In genomic region chr22:32204211-32204855, GRCh38 we compare ENCODE assay signal across 9 cellular contexts. TPM values are rescaled to one million over a fixed set of nuclear protein-coding genes. Genes with fewer than 3 reads are reported as not detected.
DNase-seq lines count a peak whose midpoint lies in the region; ATAC-seq and TF ChIP-seq lines count a peak whose summit lies in the region.
"Had no signal": no experiment of that assay in that cellular context is flagged by ENCODE, and none has a peak within 500 bp of the region (broad histone marks: within the 10 kb centered on the region; RNA-seq: fewer than 3 reads in every experiment).

No MANE protein-coding gene starts in this region.

- peak overlapping the region; percentile 88 for H3K27ac ChIP-seq in VCaP
- no peak overlapping the region for H3K27ac ChIP-seq in iPS-18a (ENCODE audit: low read length)

- H3K9me3 ChIP-seq in iPS-18a (ENCODE audit: control insufficient read depth, low read depth, low read length) = no peaks in the 10 kb centered on the region

- no peaks in the 10 kb centered on the region for H3K9me3 Mint-ChIP-seq in activated T-cell treated with anti-CD3 and anti-CD28 coated beads, Interleukin-2, amount 50 U/mL, for 4 hours
- no peaks in the 10 kb centered on the region for H3K9me3 Mint-ChIP-seq in stimulated activated memory B cell treated with anti-CD40 and anti-IgM and Interleukin-4, amounts not matched to agents 10 μg/mL and 1 μg/mL and 100 μg/mL, for 72 hours

- no peak for DNase-seq in activated T-cell treated with anti-CD3 and anti-CD28 coated beads, Interleukin-2, amount 50 U/mL, for 4 hours
- DNase-seq in activated T-cell treated with anti-CD3 and anti-CD28 coated beads, Interleukin-2, amount 50 U/mL, for 1 hour = no peak
- DNase-seq in NCI-H748 treated with DMSO at 0.1 percent for 48 hours (lab: John Stamatoyannopoulos, UW) = no peak
- DNase-seq: DMS79 had no signal

- peaks cover 9% of the 10 kb centered on the region for H3K4me1 ChIP-seq in iPS-18a (ENCODE audit: control insufficient read depth, low read depth, low read length)

- ATAC-seq in activated T-cell treated with anti-CD3 and anti-CD28 coated beads, Interleukin-2, amount 50 U/mL, for 4 hours = peak; percentile 23 to 26
- ATAC-seq in stimulated activated memory B cell treated with anti-CD40 and anti-IgM and Interleukin-4, amounts not matched to agents 10 μg/mL and 1 μg/mL and 100 μg/mL, for 72 hours = no peak
- ATAC-seq in HG03378 (IDR thresholded peaks at IDR 0.05; ENCODE audit: unreplicated experiment) (no peak), HG03460 (IDR thresholded peaks at IDR 0.05; ENCODE audit: unreplicated experiment) (no peak)

- peak; percentile 13; the same call in 1 of the 2 replicates for TF ChIP-seq CTCF in VCaP (conservative IDR thresholded peaks at IDR 0.05)

- peaks cover 53% of the 10 kb centered on the region for H3K27me3 ChIP-seq in iPS-18a (ENCODE audit: control insufficient read depth, insufficient read depth, low read length)

- H3K27ac Mint-ChIP-seq in stimulated activated memory B cell treated with anti-CD40 and anti-IgM and Interleukin-4, amounts not matched to agents 10 μg/mL and 1 μg/mL and 100 μg/mL, for 72 hours = no peak overlapping the region

- H3K4me3 Mint-ChIP-seq in activated T-cell treated with anti-CD3 and anti-CD28 coated beads, Interleukin-2, amount 50 U/mL, for 4 hours = peak overlapping the region; percentile 60
- peak overlapping the region; percentile 59 for H3K4me3 Mint-ChIP-seq in stimulated activated memory B cell treated with anti-CD40 and anti-IgM and Interleukin-4, amounts not matched to agents 10 μg/mL and 1 μg/mL and 100 μg/mL, for 72 hours

- H3K36me3 ChIP-seq in iPS-18a (ENCODE audit: control insufficient read depth, low read depth, low read length) = no peaks in the 10 kb centered on the region

- peaks cover 44% of the 10 kb centered on the region for H3K4me1 Mint-ChIP-seq in activated T-cell treated with anti-CD3 and anti-CD28 coated beads, Interleukin-2, amount 50 U/mL, for 4 hours (ENCODE audit: low read depth)
- H3K4me1 Mint-ChIP-seq in stimulated activated memory B cell treated with anti-CD40 and anti-IgM and Interleukin-4, amounts not matched to agents 10 μg/mL and 1 μg/mL and 100 μg/mL, for 72 hours = no peaks in the 10 kb centered on the region

- peak overlapping the region; percentile 53 for H3K4me3 ChIP-seq in iPS-18a (ENCODE audit: low read length)

- no peaks in the 10 kb centered on the region for H3K36me3 Mint-ChIP-seq in activated T-cell treated with anti-CD3 and anti-CD28 coated beads, Interleukin-2, amount 50 U/mL, for 4 hours (ENCODE audit: insufficient read depth)
- no peaks in the 10 kb centered on the region for H3K36me3 Mint-ChIP-seq in stimulated activated memory B cell treated with anti-CD40 and anti-IgM and Interleukin-4, amounts not matched to agents 10 μg/mL and 1 μg/mL and 100 μg/mL, for 72 hours

- peaks cover 8% of the 10 kb centered on the region for H3K27me3 Mint-ChIP-seq in activated T-cell treated with anti-CD3 and anti-CD28 coated beads, Interleukin-2, amount 50 U/mL, for 4 hours (ENCODE audit: low read depth)
- peaks cover 72% of the 10 kb centered on the region for H3K27me3 Mint-ChIP-seq in stimulated activated memory B cell treated with anti-CD40 and anti-IgM and Interleukin-4, amounts not matched to agents 10 μg/mL and 1 μg/mL and 100 μg/mL, for 72 hours

- H3K9ac ChIP-seq in iPS-18a (ENCODE audit: low read length) = no peak overlapping the region

RNA-seq across cellular contexts. Expression of gene RFPL2, which starts 0.5 kb away (rescaled TPM):
- total RNA-seq in activated T-cell treated with anti-CD3 and anti-CD28 coated beads, Interleukin-2, amount 50 U/mL, for 4 hours = not detected

RNA-seq across cellular contexts. Expression of gene C22orf42, which starts 45.2 kb away (rescaled TPM):
- not detected for total RNA-seq in activated T-cell treated with anti-CD3 and anti-CD28 coated beads, Interleukin-2, amount 50 U/mL, for 4 hours

RNA-seq across cellular contexts. Expression of gene SLC5A4, which starts 50.8 kb away (rescaled TPM):
- not detected for total RNA-seq in activated T-cell treated with anti-CD3 and anti-CD28 coated beads, Interleukin-2, amount 50 U/mL, for 4 hours

Comparison
In these comparisons a context has a peak if more than half of its experiments do, and no peak if none do; other contexts are left out.
1. ATAC-seq: peak in activated T-cell treated with anti-CD3 and anti-CD28 coated beads, Interleukin-2, amount 50 U/mL, for 4 hours (2 of 2); none in stimulated activated memory B cell treated with anti-CD40 and anti-IgM and Interleukin-4, amounts not matched to agents 10 μg/mL and 1 μg/mL and 100 μg/mL, for 72 hours (single experiment), HG03378 (single experiment) and HG03460 (single experiment).